In the genomic region with DNA sequence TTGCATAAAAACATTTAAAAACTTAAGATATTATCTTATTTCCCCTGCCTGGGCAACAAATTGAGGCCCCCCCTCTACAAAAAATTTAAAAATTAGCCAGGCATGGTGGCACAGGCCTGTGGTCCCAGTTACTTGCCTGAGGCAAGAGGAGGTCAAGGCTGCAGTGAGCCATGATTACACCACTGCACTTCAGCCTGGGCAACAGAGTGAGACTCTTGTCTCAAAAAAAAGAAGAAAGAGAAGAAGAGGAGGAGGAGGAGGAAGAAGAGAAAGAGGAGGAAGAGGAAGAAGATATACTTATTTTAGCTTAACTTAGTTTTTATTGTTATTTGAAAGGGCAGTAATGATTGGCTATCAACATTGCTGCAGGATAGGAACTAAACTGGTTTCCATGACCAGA, we compare ENCODE assay signal across 25 cellular contexts.
"Had no signal": no experiment of that assay in that cellular context is flagged by ENCODE, and none has a peak within 500 bp of the region (broad histone marks: within the 10 kb centered on the region; RNA-seq: fewer than 3 reads in every experiment).

No MANE protein-coding gene starts in this region.

- ATAC-seq: activated CD8-positive, alpha-beta T cell treated with anti-CD3 and anti-CD28 coated beads for 36 hours; esophagus mucosa; left lobe of liver; stimulated activated naive CD8-positive, alpha-beta T cell treated with anti-CD3 and anti-CD28 coated beads, Interleukin-15, Interleukin-2, amounts not matched to agents 100 U/mL and 50 U/mL, for 24 hours; T-cell; upper lobe of right lung had no signal

- H3K4me1 ChIP-seq: breast epithelium, prostate gland had no signal

- H3K36me3 Mint-ChIP-seq: activated naive CD8-positive, alpha-beta T cell treated with anti-CD3 and anti-CD28 coated beads, Interleukin-2, amount 10 ng/mL, durations not matched to agents 7 days and 5 days; T-cell had no signal

- H3K27ac ChIP-seq: breast epithelium, gastrocnemius medialis, prostate gland, suprapubic skin, upper lobe of right lung had no signal

- H3K27me3 ChIP-seq: breast epithelium, right atrium auricular region, suprapubic skin, upper lobe of right lung had no signal

- H3K9me3 Mint-ChIP-seq: activated B cell treated with CpG ODN at 0.5 μM for 24 hours; activated CD4-positive, alpha-beta T cell treated with anti-CD3 and anti-CD28 coated beads, Interleukin-2, amount 10 ng/mL, durations not matched to agents 24 days and 14 days; activated CD8-positive, alpha-beta T cell treated with anti-CD3 and anti-CD28 coated beads for 36 hours; activated naive CD8-positive, alpha-beta T cell treated with anti-CD3 and anti-CD28 coated beads, Interleukin-2, amount 10 ng/mL, durations not matched to agents 7 days and 5 days; activated T-helper 2 cell treated with anti-CD3 and anti-CD28 coated beads, Interferon-gamma antibody, Interleukin-2, Interleukin-4, amounts not matched to agents 10 μg/mL and 5 μg/mL and 100 μg/mL, durations not matched to agents 14 hours and 24 hours and 36 hours; dendritic cell treated with granulocyte-macrophage colony-stimulating factor and Interleukin-4, amounts not matched to agents 40 ng/mL and 50 ng/mL, for 4 days; T-cell had no signal

- H3K4me3 ChIP-seq: breast epithelium, gastrocnemius medialis, prostate gland, right atrium auricular region, suprapubic skin, upper lobe of right lung had no signal

- H3K36me3 ChIP-seq: breast epithelium, gastrocnemius medialis, prostate gland, right atrium auricular region, suprapubic skin, upper lobe of right lung had no signal

- H3K27ac Mint-ChIP-seq: activated B cell treated with CpG ODN at 0.5 μM for 24 hours; activated CD4-positive, alpha-beta T cell treated with anti-CD3 and anti-CD28 coated beads, Interleukin-2, amount 10 ng/mL, durations not matched to agents 24 days and 14 days; activated CD8-positive, alpha-beta T cell treated with anti-CD3 and anti-CD28 coated beads for 36 hours; activated naive CD8-positive, alpha-beta T cell treated with anti-CD3 and anti-CD28 coated beads, Interleukin-2, amount 10 ng/mL, durations not matched to agents 7 days and 5 days; activated T-helper 2 cell treated with anti-CD3 and anti-CD28 coated beads, Interferon-gamma antibody, Interleukin-2, Interleukin-4, amounts not matched to agents 10 μg/mL and 5 μg/mL and 100 μg/mL, durations not matched to agents 14 hours and 24 hours and 36 hours; dendritic cell treated with granulocyte-macrophage colony-stimulating factor and Interleukin-4, amounts not matched to agents 40 ng/mL and 50 ng/mL, for 4 days; T-cell had no signal

- H3K4me3 Mint-ChIP-seq: activated B cell treated with CpG ODN at 0.5 μM for 24 hours; activated CD4-positive, alpha-beta T cell treated with anti-CD3 and anti-CD28 coated beads, Interleukin-2, amount 10 ng/mL, durations not matched to agents 24 days and 14 days; activated CD8-positive, alpha-beta T cell treated with anti-CD3 and anti-CD28 coated beads for 36 hours; activated naive CD8-positive, alpha-beta T cell treated with anti-CD3 and anti-CD28 coated beads, Interleukin-2, amount 10 ng/mL, durations not matched to agents 7 days and 5 days; dendritic cell treated with granulocyte-macrophage colony-stimulating factor and Interleukin-4, amounts not matched to agents 40 ng/mL and 50 ng/mL, for 4 days; T-cell had no signal

- H3K9me3 ChIP-seq: breast epithelium, gastrocnemius medialis, prostate gland, right atrium auricular region, suprapubic skin, upper lobe of right lung had no signal

- DNase-seq: activated B cell treated with CpG ODN at 0.5 μM for 24 hours; activated CD4-positive, alpha-beta T cell treated with anti-CD3 and anti-CD28 coated beads, Interleukin-2, amount 10 ng/mL, durations not matched to agents 24 days and 14 days; activated CD8-positive, alpha-beta T cell treated with anti-CD3 and anti-CD28 coated beads for 36 hours; activated naive CD4-positive, alpha-beta T cell treated with Interleukin-2 at 50 U/mL for 16 hours; activated naive CD8-positive, alpha-beta T cell treated with anti-CD3 and anti-CD28 coated beads, Interleukin-2, amount 10 ng/mL, durations not matched to agents 7 days and 5 days; activated T-cell treated with anti-CD3 and anti-CD28 coated beads, Interleukin-2, amount 50 U/mL, for 1 hour; anterior cingulate cortex; effector CD8-positive, alpha-beta T cell; gastrocnemius medialis; head of caudate nucleus; kidney; midbrain; occipital lobe; stimulated activated CD4-positive, alpha-beta T cell treated with anti-CD3 and anti-CD28 coated beads, Interleukin-2, amount 100 ng/mL, for 24 hours; stimulated activated naive CD8-positive, alpha-beta T cell treated with anti-CD3 and anti-CD28 coated beads, Interleukin-15, Interleukin-2, amounts not matched to agents 100 U/mL and 50 U/mL, for 24 hours; T-cell; upper lobe of right lung had no signal
